1 cellular context compared by ENCODE assay signal in genomic region chr16:741986-742629, GRCh38.
TF ChIP-seq lines count a peak whose summit lies in the region.

No MANE protein-coding gene starts in this region.

TF ChIP-seq in H1, 55 proteins besides CTCF, POLR2A, EP300 and RAD21:
- no peak for TF ChIP-seq SAP30 (IDR thresholded peaks at IDR 0.05; ENCODE audit: insufficient read depth, insufficient replicate concordance, low read length)
- no peak for TF ChIP-seq BACH1 (IDR thresholded peaks at IDR 0.05; ENCODE audit: low read length)
- no peak for TF ChIP-seq ZNF274 (IDR thresholded peaks at IDR 0.05; ENCODE audit: borderline replicate concordance, extremely low read depth, low read length)
